1 cellular context compared by ENCODE assay signal in the genomic region with DNA sequence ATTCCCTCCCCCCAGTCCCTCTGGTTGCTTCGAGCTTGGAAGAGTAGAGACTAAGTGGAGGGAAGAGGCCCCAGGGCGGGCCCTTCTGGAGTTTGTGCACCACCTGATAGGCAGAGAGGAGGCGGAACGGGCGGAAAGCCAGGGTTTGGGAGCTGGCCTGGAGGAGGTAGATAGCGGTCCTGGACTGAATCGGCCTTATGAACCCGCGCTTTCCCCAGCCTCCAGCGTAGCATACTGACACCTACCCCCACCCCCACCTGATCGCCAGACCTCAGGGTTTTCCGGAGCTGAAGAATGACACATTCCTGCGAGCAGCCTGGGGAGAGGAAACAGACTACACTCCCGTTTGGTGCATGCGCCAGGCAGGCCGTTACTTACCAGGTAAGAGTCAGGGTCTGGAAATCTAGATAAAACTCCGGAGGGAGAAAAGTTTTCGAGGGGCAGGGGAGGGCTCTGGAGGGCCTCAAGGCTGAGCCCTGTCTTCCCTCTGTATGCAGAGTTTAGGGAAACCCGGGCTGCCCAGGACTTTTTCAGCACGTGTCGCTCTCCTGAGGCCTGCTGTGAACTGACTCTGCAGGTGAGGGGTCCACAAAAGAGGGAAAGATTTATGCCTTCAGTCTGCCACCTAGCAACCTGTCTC.
TF ChIP-seq lines count a peak whose summit lies in the region.

No MANE protein-coding gene starts in this region.

TF ChIP-seq in HepG2, 621 proteins besides CTCF, POLR2A, EP300 and RAD21 (continued from another document and continues in another):
- TF ChIP-seq, protein P1, sequence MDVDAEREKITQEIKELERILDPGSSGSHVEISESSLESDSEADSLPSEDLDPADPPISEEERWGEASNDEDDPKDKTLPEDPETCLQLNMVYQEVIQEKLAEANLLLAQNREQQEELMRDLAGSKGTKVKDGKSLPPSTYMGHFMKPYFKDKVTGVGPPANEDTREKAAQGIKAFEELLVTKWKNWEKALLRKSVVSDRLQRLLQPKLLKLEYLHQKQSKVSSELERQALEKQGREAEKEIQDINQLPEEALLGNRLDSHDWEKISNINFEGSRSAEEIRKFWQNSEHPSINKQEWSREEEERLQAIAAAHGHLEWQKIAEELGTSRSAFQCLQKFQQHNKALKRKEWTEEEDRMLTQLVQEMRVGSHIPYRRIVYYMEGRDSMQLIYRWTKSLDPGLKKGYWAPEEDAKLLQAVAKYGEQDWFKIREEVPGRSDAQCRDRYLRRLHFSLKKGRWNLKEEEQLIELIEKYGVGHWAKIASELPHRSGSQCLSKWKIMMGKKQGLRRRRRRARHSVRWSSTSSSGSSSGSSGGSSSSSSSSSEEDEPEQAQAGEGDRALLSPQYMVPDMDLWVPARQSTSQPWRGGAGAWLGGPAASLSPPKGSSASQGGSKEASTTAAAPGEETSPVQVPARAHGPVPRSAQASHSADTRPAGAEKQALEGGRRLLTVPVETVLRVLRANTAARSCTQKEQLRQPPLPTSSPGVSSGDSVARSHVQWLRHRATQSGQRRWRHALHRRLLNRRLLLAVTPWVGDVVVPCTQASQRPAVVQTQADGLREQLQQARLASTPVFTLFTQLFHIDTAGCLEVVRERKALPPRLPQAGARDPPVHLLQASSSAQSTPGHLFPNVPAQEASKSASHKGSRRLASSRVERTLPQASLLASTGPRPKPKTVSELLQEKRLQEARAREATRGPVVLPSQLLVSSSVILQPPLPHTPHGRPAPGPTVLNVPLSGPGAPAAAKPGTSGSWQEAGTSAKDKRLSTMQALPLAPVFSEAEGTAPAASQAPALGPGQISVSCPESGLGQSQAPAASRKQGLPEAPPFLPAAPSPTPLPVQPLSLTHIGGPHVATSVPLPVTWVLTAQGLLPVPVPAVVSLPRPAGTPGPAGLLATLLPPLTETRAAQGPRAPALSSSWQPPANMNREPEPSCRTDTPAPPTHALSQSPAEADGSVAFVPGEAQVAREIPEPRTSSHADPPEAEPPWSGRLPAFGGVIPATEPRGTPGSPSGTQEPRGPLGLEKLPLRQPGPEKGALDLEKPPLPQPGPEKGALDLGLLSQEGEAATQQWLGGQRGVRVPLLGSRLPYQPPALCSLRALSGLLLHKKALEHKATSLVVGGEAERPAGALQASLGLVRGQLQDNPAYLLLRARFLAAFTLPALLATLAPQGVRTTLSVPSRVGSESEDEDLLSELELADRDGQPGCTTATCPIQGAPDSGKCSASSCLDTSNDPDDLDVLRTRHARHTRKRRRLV (CRISPR knock-in tag; IDR thresholded peaks at IDR 0.05), result no peak
- TF ChIP-seq SRY (CRISPR knock-in tag; IDR thresholded peaks at IDR 0.05), result no peak
- no peak for TF ChIP-seq PAF1 (CRISPR knock-in tag; IDR thresholded peaks at IDR 0.05)
- TF ChIP-seq ZNF678 (CRISPR knock-in tag; IDR thresholded peaks at IDR 0.05), result no peak
- TF ChIP-seq ZNF441 (CRISPR knock-in tag; IDR thresholded peaks at IDR 0.05; ENCODE audit: borderline replicate concordance), result no peak
- no peak for TF ChIP-seq ZNF569 (CRISPR knock-in tag; IDR thresholded peaks at IDR 0.05; ENCODE audit: borderline replicate concordance)
- no peak for TF ChIP-seq ZNF839 (CRISPR knock-in tag; IDR thresholded peaks at IDR 0.05; ENCODE audit: borderline replicate concordance)
- no peak for TF ChIP-seq ZNF296 (CRISPR knock-in tag; conservative IDR thresholded peaks at IDR 0.05)
- peak; percentile 36; the same call in 1 of the 2 replicates for TF ChIP-seq ZNF567 (CRISPR knock-in tag; IDR thresholded peaks at IDR 0.05; ENCODE audit: borderline replicate concordance)
- peak; percentile 46 for TF ChIP-seq FOSL2 (CRISPR knock-in tag; IDR thresholded peaks at IDR 0.05)
- TF ChIP-seq MXI1 (IDR thresholded peaks at IDR 0.05; ENCODE audit: borderline replicate concordance, low read depth, low read length), result no peak
- no peak for TF ChIP-seq ZNF749 (CRISPR knock-in tag; IDR thresholded peaks at IDR 0.05; ENCODE audit: borderline replicate concordance)
- TF ChIP-seq, protein P2, sequence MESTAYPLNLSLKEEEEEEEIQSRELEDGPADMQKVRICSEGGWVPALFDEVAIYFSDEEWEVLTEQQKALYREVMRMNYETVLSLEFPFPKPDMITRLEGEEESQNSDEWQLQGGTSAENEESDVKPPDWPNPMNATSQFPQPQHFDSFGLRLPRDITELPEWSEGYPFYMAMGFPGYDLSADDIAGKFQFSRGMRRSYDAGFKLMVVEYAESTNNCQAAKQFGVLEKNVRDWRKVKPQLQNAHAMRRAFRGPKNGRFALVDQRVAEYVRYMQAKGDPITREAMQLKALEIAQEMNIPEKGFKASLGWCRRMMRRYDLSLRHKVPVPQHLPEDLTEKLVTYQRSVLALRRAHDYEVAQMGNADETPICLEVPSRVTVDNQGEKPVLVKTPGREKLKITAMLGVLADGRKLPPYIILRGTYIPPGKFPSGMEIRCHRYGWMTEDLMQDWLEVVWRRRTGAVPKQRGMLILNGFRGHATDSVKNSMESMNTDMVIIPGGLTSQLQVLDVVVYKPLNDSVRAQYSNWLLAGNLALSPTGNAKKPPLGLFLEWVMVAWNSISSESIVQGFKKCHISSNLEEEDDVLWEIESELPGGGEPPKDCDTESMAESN (CRISPR knock-in tag; conservative IDR thresholded peaks at IDR 0.05), result no peak
- TF ChIP-seq HOXA9 (CRISPR knock-in tag; IDR thresholded peaks at IDR 0.05; ENCODE audit: borderline replicate concordance), result no peak
- TF ChIP-seq NFYB (CRISPR knock-in tag; IDR thresholded peaks at IDR 0.05), result 0 out of 2 replicates have a peak, but pooled peaks have one; percentile 22
- TF ChIP-seq ZC3H13 (CRISPR knock-in tag; IDR thresholded peaks at IDR 0.05), result no peak
- TF ChIP-seq ZNF333 (CRISPR knock-in tag; IDR thresholded peaks at IDR 0.05; ENCODE audit: borderline replicate concordance), result no peak
- TF ChIP-seq KAT2B (IDR thresholded peaks at IDR 0.05; ENCODE audit: borderline replicate concordance, low read depth, low read length), result no peak
- no peak for TF ChIP-seq ZNF205 (CRISPR knock-in tag; IDR thresholded peaks at IDR 0.05)
- TF ChIP-seq, protein P3, sequence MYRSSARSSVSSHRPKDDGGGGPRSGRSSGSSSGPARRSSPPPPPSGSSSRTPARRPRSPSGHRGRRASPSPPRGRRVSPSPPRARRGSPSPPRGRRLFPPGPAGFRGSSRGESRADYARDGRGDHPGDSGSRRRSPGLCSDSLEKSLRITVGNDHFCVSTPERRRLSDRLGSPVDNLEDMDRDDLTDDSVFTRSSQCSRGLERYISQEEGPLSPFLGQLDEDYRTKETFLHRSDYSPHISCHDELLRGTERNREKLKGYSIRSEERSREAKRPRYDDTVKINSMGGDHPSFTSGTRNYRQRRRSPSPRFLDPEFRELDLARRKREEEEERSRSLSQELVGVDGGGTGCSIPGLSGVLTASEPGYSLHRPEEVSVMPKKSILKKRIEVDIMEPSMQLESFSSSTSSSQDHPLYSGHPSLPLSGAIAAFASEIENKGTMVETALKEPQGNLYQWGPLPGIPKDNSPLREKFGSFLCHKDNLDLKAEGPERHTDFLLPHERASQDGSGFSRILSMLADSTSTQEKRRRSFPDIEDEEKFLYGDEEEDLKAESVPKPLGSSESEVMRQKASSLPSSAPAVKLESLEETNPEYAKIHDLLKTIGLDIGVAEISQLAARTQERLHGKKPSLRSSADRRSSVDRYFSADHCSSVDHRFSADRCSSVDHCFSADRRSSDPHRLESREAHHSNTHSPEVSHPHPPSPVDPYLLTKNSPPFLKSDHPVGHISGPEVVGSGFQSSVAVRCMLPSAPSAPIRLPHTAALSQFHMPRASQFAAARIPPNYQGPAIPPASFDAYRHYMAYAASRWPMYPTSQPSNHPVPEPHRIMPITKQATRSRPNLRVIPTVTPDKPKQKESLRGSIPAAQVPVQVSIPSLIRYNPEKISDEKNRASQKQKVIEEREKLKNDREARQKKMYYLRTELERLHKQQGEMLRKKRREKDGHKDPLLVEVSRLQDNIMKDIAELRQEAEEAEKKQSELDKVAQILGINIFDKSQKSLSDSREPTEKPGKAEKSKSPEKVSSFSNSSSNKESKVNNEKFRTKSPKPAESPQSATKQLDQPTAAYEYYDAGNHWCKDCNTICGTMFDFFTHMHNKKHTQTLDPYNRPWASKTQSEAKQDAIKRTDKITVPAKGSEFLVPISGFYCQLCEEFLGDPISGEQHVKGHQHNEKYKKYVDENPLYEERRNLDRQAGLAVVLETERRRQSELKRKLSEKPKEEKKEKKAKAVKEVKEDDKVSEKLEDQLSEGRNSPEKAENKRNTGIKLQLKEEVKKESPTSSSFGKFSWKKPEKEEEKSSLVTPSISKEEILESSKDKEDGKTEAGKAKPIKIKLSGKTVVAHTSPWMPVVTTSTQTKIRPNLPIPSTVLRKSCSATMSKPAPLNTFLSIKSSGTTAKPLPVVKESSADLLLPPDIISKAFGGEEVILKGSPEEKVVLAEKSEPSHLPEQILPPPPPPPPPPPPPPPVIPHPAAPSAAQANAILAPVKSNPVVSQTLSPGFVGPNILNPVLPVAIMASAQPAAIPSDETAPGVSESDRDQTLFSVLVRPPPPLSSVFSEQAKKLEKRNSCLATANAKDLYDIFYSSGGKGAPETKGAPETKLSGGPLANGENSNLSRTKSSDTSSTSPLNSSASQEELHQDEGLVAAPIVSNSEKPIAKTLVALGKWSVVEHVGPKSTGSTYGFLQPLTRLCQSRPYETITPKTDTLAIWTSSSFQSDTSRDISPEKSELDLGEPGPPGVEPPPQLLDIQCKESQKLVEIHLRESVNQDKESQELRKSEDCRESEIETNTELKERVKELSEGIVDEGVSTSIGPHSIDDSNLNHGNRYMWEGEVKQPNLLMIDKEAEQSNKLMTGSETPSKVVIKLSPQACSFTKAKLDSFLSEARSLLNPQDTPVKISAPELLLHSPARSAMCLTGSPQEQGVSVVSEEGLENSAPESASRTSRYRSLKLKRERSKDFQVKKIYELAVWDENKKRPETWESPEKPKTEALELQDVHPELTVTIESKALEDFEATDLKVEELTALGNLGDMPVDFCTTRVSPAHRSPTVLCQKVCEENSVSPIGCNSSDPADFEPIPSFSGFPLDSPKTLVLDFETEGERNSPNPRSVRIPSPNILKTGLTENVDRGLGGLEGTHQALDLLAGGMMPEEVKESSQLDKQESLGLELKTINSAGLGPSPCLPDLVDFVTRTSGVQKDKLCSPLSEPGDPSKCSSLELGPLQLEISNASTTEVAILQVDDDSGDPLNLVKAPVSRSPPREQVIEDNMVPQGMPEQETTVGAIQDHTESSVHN (CRISPR knock-in tag; IDR thresholded peaks at IDR 0.05), result no peak
- TF ChIP-seq NFIB (CRISPR knock-in tag; IDR thresholded peaks at IDR 0.05; ENCODE audit: borderline replicate concordance), result no peak
- no peak for TF ChIP-seq PAWR (CRISPR knock-in tag; IDR thresholded peaks at IDR 0.05; ENCODE audit: borderline replicate concordance)
- no peak for TF ChIP-seq IKZF4 (CRISPR knock-in tag; IDR thresholded peaks at IDR 0.05; ENCODE audit: borderline replicate concordance, low read depth, not compliant biosample characterization)
- TF ChIP-seq, protein P4, sequence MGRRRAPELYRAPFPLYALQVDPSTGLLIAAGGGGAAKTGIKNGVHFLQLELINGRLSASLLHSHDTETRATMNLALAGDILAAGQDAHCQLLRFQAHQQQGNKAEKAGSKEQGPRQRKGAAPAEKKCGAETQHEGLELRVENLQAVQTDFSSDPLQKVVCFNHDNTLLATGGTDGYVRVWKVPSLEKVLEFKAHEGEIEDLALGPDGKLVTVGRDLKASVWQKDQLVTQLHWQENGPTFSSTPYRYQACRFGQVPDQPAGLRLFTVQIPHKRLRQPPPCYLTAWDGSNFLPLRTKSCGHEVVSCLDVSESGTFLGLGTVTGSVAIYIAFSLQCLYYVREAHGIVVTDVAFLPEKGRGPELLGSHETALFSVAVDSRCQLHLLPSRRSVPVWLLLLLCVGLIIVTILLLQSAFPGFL (CRISPR knock-in tag; IDR thresholded peaks at IDR 0.05), result no peak
- TF ChIP-seq, protein P5, sequence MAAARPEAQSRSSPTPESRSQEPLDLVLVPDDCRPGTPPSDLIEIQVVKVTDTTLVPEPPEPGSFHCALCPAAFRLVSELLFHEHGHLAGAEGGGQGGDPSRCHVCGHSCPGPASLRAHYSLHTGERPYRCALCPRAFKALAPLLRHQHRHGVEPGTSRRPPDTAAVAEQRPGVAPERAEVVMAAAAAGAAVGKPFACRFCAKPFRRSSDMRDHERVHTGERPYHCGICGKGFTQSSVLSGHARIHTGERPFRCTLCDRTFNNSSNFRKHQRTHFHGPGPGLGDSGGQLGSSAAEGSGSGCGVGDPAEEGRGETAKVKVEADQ (CRISPR knock-in tag; IDR thresholded peaks at IDR 0.05; ENCODE audit: borderline replicate concordance), result no peak
- TF ChIP-seq GTF2F1 (IDR thresholded peaks at IDR 0.05; ENCODE audit: low read length), result no peak
- no peak for TF ChIP-seq HOXA3 (CRISPR knock-in tag; IDR thresholded peaks at IDR 0.05)
- TF ChIP-seq, protein P6, sequence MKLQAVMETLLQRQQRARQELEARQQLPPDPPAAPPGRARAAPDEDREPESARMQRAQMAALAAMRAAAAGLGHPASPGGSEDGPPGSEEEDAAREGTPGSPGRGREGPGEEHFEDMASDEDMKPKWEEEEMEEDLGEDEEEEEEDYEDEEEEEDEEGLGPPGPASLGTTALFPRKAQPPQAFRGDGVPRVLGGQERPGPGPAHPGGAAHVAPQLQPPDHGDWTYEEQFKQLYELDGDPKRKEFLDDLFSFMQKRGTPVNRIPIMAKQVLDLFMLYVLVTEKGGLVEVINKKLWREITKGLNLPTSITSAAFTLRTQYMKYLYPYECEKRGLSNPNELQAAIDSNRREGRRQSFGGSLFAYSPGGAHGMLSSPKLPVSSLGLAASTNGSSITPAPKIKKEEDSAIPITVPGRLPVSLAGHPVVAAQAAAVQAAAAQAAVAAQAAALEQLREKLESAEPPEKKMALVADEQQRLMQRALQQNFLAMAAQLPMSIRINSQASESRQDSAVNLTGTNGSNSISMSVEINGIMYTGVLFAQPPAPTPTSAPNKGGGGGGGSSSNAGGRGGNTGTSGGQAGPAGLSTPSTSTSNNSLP (IDR thresholded peaks at IDR 0.05; ENCODE audit: low read depth, low read length), result no peak
- TF ChIP-seq SNAPC2 (CRISPR knock-in tag; IDR thresholded peaks at IDR 0.05), result no peak
- no peak for TF ChIP-seq AGO2 (optimal IDR thresholded peaks at IDR 0.05; ENCODE audit: low read depth, low read length)
- no peak for TF ChIP-seq ETV6 (CRISPR knock-in tag; conservative IDR thresholded peaks at IDR 0.05)
- no peak for TF ChIP-seq SMC3 (IDR thresholded peaks at IDR 0.05; ENCODE audit: low read length)
- TF ChIP-seq, protein P7, sequence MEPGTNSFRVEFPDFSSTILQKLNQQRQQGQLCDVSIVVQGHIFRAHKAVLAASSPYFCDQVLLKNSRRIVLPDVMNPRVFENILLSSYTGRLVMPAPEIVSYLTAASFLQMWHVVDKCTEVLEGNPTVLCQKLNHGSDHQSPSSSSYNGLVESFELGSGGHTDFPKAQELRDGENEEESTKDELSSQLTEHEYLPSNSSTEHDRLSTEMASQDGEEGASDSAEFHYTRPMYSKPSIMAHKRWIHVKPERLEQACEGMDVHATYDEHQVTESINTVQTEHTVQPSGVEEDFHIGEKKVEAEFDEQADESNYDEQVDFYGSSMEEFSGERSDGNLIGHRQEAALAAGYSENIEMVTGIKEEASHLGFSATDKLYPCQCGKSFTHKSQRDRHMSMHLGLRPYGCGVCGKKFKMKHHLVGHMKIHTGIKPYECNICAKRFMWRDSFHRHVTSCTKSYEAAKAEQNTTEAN (CRISPR knock-in tag; conservative IDR thresholded peaks at IDR 0.05), result no peak
- TF ChIP-seq, protein P8, sequence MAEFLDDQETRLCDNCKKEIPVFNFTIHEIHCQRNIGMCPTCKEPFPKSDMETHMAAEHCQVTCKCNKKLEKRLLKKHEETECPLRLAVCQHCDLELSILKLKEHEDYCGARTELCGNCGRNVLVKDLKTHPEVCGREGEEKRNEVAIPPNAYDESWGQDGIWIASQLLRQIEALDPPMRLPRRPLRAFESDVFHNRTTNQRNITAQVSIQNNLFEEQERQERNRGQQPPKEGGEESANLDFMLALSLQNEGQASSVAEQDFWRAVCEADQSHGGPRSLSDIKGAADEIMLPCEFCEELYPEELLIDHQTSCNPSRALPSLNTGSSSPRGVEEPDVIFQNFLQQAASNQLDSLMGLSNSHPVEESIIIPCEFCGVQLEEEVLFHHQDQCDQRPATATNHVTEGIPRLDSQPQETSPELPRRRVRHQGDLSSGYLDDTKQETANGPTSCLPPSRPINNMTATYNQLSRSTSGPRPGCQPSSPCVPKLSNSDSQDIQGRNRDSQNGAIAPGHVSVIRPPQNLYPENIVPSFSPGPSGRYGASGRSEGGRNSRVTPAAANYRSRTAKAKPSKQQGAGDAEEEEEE (CRISPR knock-in tag; IDR thresholded peaks at IDR 0.05; ENCODE audit: borderline replicate concordance), result no peak
